20 cellular contexts compared by ENCODE assay signal in genomic region chr2:217880891-217881290, GRCh38.
DNase-seq lines count a peak whose midpoint lies in the region; TF ChIP-seq lines count a peak whose summit lies in the region.
"Had no signal": no experiment of that assay in that cellular context is flagged by ENCODE, and none has a peak within 500 bp of the region (broad histone marks: within the 10 kb centered on the region; RNA-seq: fewer than 3 reads in every experiment).

No MANE protein-coding gene starts in this region.

- intact Hi-C loops in ascending aorta (cut with DNase I), result no loop called here
- intact Hi-C loops in left ventricle myocardium inferior (cut with micrococcal nuclease), result no loop called here
- intact Hi-C loops in ovary (cut with DNase I), result no loop called here
- intact Hi-C loops in MCF 10A (cut with micrococcal nuclease), result no loop called here

- BruUV-seq in MCF 10A (replicated peaks; lab: Mats Ljungman, UMichigan), result no TSS peak

- no peaks in the 10 kb centered on the region for H3K9me3 Mint-ChIP-seq in type B pancreatic cell
- H3K9me3 Mint-ChIP-seq in MCF 10A (ENCODE audit: unreplicated experiment), result no peaks in the 10 kb centered on the region
- H3K9me3 Mint-ChIP-seq: activated T-helper 17 cell treated with anti-CD3 and anti-CD28 coated beads, Interleukin-2, amount 50 U/mL, for 72 hours; CD8-positive, alpha-beta T cell had no signal

- DNase-seq in ascending aorta (ENCODE audit: low spot score in 2 of 2) (no peak), left ventricle myocardium inferior (no peak), ovary (no peak), type B pancreatic cell (ENCODE audit: extremely low spot score, unreplicated experiment) (no peak), DMS53 treated with DMSO at 0.1 percent for 48 hours (lab: John Stamatoyannopoulos, UW; ENCODE audit: unreplicated experiment) (no peak), MCF 10A (ENCODE audit: unreplicated experiment) (no peak)
- no peak for DNase-seq in stimulated activated naive CD4-positive, alpha-beta T cell treated with Interleukin-2 at 50 U/mL for 16 hours (lab: John Stamatoyannopoulos, UW)
- no peak for DNase-seq in activated CD4-positive, alpha-beta T cell treated with anti-CD3 and anti-CD28 coated beads, Interleukin-2, amount 50 U/mL, for 48 hours
- DNase-seq: activated CD4-positive, alpha-beta T cell treated with anti-CD3 and anti-CD28 coated beads for 4 hours; CD8-positive, alpha-beta T cell; DMS79 treated with DMSO at 0.1 percent for 48 hours; head of caudate nucleus; immature natural killer cell; lower lobe of right lung; NCI-H1694; NCI-H2227 treated with DMSO at 0.1 percent for 48 hours; small intestine; stimulated activated CD4-positive, alpha-beta T cell treated with anti-CD3 and anti-CD28 coated beads, Interleukin-4, amount 100 ng/mL, for 1 hour had no signal

- H3K27me3 Mint-ChIP-seq in type B pancreatic cell, result no peaks in the 10 kb centered on the region
- H3K27me3 Mint-ChIP-seq in MCF 10A (ENCODE audit: insufficient read depth, unreplicated experiment), result peaks cover 13% of the 10 kb centered on the region

- H3K4me3 ChIP-seq in ascending aorta (no peak overlapping the region), left ventricle myocardium inferior (no peak overlapping the region), ovary (no peak overlapping the region)
- H3K4me3 ChIP-seq: cardiac muscle cell, lower lobe of right lung had no signal

- H3K9me3 ChIP-seq in ascending aorta, result no peaks in the 10 kb centered on the region
- H3K9me3 ChIP-seq in left ventricle myocardium inferior (replicated peaks), result no peaks in the 10 kb centered on the region
- H3K9me3 ChIP-seq in ovary, result no peaks in the 10 kb centered on the region
- H3K9me3 ChIP-seq: lower lobe of right lung had no signal

- H3K27ac Mint-ChIP-seq in type B pancreatic cell (peak overlapping the region; percentile 38), MCF 10A (ENCODE audit: low read depth, unreplicated experiment) (no peak overlapping the region)
- H3K27ac Mint-ChIP-seq: activated T-helper 17 cell treated with anti-CD3 and anti-CD28 coated beads, Interleukin-2, amount 50 U/mL, for 72 hours; CD8-positive, alpha-beta T cell; immature natural killer cell had no signal

- H3K36me3 Mint-ChIP-seq in type B pancreatic cell (peaks cover 29% of the 10 kb centered on the region), MCF 10A (ENCODE audit: insufficient read depth, unreplicated experiment) (no peaks in the 10 kb centered on the region)
- H3K36me3 Mint-ChIP-seq: CD8-positive, alpha-beta T cell; immature natural killer cell had no signal

- no peak for TF ChIP-seq EP300 in ovary (IDR thresholded peaks at IDR 0.05)

- POLR2A ChIA-PET in MCF 10A (lab: Yijun Ruan, JAX), result interaction anchor here (1.1 kb wide), 1 partner anchor 88 kb away, joined by 3 read pairs; no protein-coding TSS in a partner anchor

- H3K4me1 Mint-ChIP-seq in type B pancreatic cell (ENCODE audit: unreplicated experiment) (peaks cover 13% of the 10 kb centered on the region), MCF 10A (ENCODE audit: insufficient read depth, unreplicated experiment) (no peaks in the 10 kb centered on the region)
- H3K4me1 Mint-ChIP-seq: activated T-helper 17 cell treated with anti-CD3 and anti-CD28 coated beads, Interleukin-2, amount 50 U/mL, for 72 hours; immature natural killer cell had no signal

- CTCF ChIA-PET in MCF 10A (lab: Yijun Ruan, JAX), result interaction anchor here (0.7 to 17.1 kb wide), 6 partner anchors 19 to 163 kb away, joined by 3 to 678 read pairs (median 3); no protein-coding TSS in a partner anchor

- H3K4me1 ChIP-seq in ascending aorta (peaks cover 0 to 53% of the 10 kb centered on the region in 2 donors), left ventricle myocardium inferior (peaks cover 77% of the 10 kb centered on the region), ovary (ENCODE audit: insufficient read depth) (peaks cover 11% of the 10 kb centered on the region)

- H3K27me3 ChIP-seq in ascending aorta (no peaks in the 10 kb centered on the region), left ventricle myocardium inferior (ENCODE audit: low read depth) (no peaks in the 10 kb centered on the region), ovary (no peaks in the 10 kb centered on the region)

- no peak for TF ChIP-seq POLR2A in ovary (IDR thresholded peaks at IDR 0.05)

- H3K36me3 ChIP-seq in ascending aorta (peaks cover 98 to 99% of the 10 kb centered on the region in 2 donors), left ventricle myocardium inferior (peaks cover 99% of the 10 kb centered on the region), ovary (no peaks in the 10 kb centered on the region)
- H3K36me3 ChIP-seq: cardiac muscle cell had no signal

- H3K4me3 Mint-ChIP-seq in type B pancreatic cell, result no peak overlapping the region
- H3K4me3 Mint-ChIP-seq in MCF 10A (ENCODE audit: unreplicated experiment), result no peak overlapping the region
- H3K4me3 Mint-ChIP-seq: activated T-helper 17 cell treated with anti-CD3 and anti-CD28 coated beads, Interleukin-2, amount 50 U/mL, for 72 hours; CD8-positive, alpha-beta T cell; immature natural killer cell had no signal

- H3K27ac ChIP-seq in ascending aorta (peak overlapping the region; percentile 44 to 56), left ventricle myocardium inferior (replicated peaks) (peak overlapping the region; percentile 68), ovary (peak overlapping the region; percentile 11 to 72)
- H3K27ac ChIP-seq: cardiac muscle cell, lower lobe of right lung had no signal

- WGBS in ovary, 3 donors, result 50 to 67% (median 67%) methylated on average over 14 of the region's 14 CpGs

- TF ChIP-seq CTCF in ascending aorta (IDR thresholded peaks at IDR 0.05), result no peak
- no peak for TF ChIP-seq CTCF in left ventricle myocardium inferior (IDR thresholded peaks at IDR 0.05; ENCODE audit: borderline replicate concordance)
- TF ChIP-seq CTCF in ovary (IDR thresholded peaks at IDR 0.05), result no peak
- no peak for TF ChIP-seq CTCF in type B pancreatic cell (conservative IDR thresholded peaks at IDR 0.05)
- no peak for TF ChIP-seq CTCF in MCF 10A (IDR thresholded peaks at IDR 0.05; ENCODE audit: unreplicated experiment)
